ENCODE assay signal across 8 cellular contexts in the genomic region with DNA sequence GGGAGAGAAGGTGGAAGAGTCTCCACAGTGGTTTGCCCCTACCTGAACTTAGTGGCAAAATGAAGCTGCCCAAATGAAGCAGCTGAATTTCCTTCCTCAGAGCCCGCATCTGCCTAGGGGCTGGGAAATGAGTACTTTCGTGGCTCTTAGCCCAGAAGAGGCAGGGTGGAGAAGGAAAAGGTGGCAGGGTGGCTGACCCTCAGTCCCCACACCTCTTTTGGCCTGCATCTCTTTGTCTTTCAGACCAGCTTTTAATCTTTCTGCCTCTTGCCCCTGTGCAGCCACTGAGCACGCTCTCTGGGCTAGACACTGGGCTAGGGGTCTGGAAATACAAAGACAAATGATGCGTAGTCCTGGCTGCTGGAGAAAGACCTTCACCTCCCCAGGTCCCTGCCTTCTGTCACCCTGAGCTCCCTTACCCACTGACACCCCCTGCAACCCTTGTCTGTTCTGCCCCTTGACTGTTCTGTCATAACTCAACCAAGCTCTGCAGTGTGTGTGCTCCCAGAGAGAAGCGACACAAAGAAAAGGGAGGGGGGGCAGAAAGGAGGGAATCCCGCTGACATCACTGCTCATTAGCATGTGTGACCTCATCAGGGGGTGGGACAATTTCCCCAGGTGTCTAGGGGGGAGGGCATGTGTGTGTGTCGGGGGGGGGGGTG. TPM values are rescaled to one million over a fixed set of nuclear protein-coding genes. Genes with fewer than 3 reads are reported as not detected.
DNase-seq lines count a peak whose midpoint lies in the region; ATAC-seq, FAIRE-seq and TF ChIP-seq lines count a peak whose summit lies in the region.

No MANE protein-coding gene starts in this region.

- TF ChIP-seq POLR2A in prostate gland (IDR thresholded peaks at IDR 0.05) (no peak), suprapubic skin (IDR thresholded peaks at IDR 0.05) (no peak)

- TF ChIP-seq EP300 in suprapubic skin (IDR thresholded peaks at IDR 0.05), result no peak

- intact Hi-C loops in prostate gland (cut with DNase I), result no loop called here

- DNase-seq in Ammon's horn (ENCODE audit: low spot score) (peak; percentile 61), HTR-8/SVneo (ENCODE audit: insufficient read length, low spot score) (peak; percentile 6), T-helper 22 cell (ENCODE audit: low read depth) (peak; percentile 25), fibroblast of peridontal ligament (ENCODE audit: extremely low read depth) (peak; percentile 26), prostate gland (ENCODE audit: low spot score) (peak; percentile 44), suprapubic skin (ENCODE audit: low spot score in 2 of 2) (no peak), NK-92 (lab: John Stamatoyannopoulos, UW; ENCODE audit: unreplicated experiment) (no peak)

- WGBS in prostate gland, result 10% methylated on average over 6 of the region's 7 CpGs
- WGBS in suprapubic skin, result 26% methylated on average over 6 of the region's 7 CpGs

- TF ChIP-seq CTCF in prostate gland (IDR thresholded peaks at IDR 0.05) (no peak), suprapubic skin (IDR thresholded peaks at IDR 0.05) (no peak)

- no peaks in the 10 kb centered on the region for H3K9me3 ChIP-seq in prostate gland
- no peaks in the 10 kb centered on the region for H3K9me3 ChIP-seq in suprapubic skin

- H3K4me3 ChIP-seq in prostate gland, result no peak overlapping the region
- no peak overlapping the region for H3K4me3 ChIP-seq in suprapubic skin

- FAIRE-seq in HTR-8/SVneo (lab: Jason Lieb, UNC), result no peak

- no peak for ATAC-seq in HG03565 (IDR thresholded peaks at IDR 0.05; ENCODE audit: unreplicated experiment)

- H3K4me1 ChIP-seq in prostate gland (replicated peaks) (no peaks in the 10 kb centered on the region), suprapubic skin (peaks cover 34% of the 10 kb centered on the region)

- no peak overlapping the region for H3K27ac ChIP-seq in prostate gland
- H3K27ac ChIP-seq in suprapubic skin, result no peak overlapping the region

- H3K36me3 ChIP-seq in prostate gland, result peaks cover 0 to 10% of the 10 kb centered on the region in 2 donors
- H3K36me3 ChIP-seq in suprapubic skin, result peaks cover 27% of the 10 kb centered on the region

- H3K27me3 ChIP-seq in prostate gland (replicated peaks; ENCODE audit: insufficient read depth) (no peaks in the 10 kb centered on the region), suprapubic skin (no peaks in the 10 kb centered on the region)

RNA-seq across cellular contexts. Expression of a gene that starts 0.4 kb away (rescaled TPM):
- total RNA-seq in prostate gland (1 to 10 TPM in 1 of 2 donors, under 1 TPM in 1; 0.62 to 1.0 TPM), suprapubic skin (1 to 10 TPM in 2 of 4 donors, under 1 TPM in 2; 0.89 to 5.4 (median 1.2) TPM)

RNA-seq across cellular contexts. Expression of a gene that starts 11.1 kb away (rescaled TPM):
- total RNA-seq in prostate gland (100 to 1,000 TPM; 124 to 150 TPM), suprapubic skin (100 to 1,000 TPM in 3 of 4 donors, 10 to 100 TPM in 1; 97.8 to 170 (median 157) TPM)

RNA-seq across cellular contexts. Expression of a gene that starts 36.3 kb away (rescaled TPM):
- 100 to 1,000 TPM; 170 to 463 TPM for total RNA-seq in prostate gland
- total RNA-seq in suprapubic skin, result 100 to 1,000 TPM in 1 of 4 donors, 10 to 100 TPM in 3; 64.5 to 104 (median 93.0) TPM

RNA-seq across cellular contexts. Expression of a gene that starts 46.3 kb away (rescaled TPM):
- total RNA-seq in prostate gland (10 to 100 TPM; 64.9 to 90.4 TPM), suprapubic skin (100 to 1,000 TPM; 106 to 161 (median 128) TPM)

RNA-seq across cellular contexts. Expression of a gene that starts 46.5 kb away (rescaled TPM):
- total RNA-seq in prostate gland (10 to 100 TPM; 65.0 to 71.0 TPM), suprapubic skin (10 to 100 TPM; 44.0 to 58.4 (median 50.3) TPM)

Comparison
In these comparisons a context has a peak if more than half of its experiments do, and no peak if none do; other contexts are left out.
1. DNase-seq: peak in Ammon's horn (single experiment), HTR-8/SVneo (single experiment), T-helper 22 cell (single experiment), fibroblast of peridontal ligament (single experiment) and prostate gland (single experiment); none in suprapubic skin (0 of 2) and NK-92 (single experiment).